In genomic region chr11:78022397-78023396, GRCh38 we compare ENCODE assay signal across 9 cellular contexts. TPM values are rescaled to one million over a fixed set of nuclear protein-coding genes. Genes with fewer than 3 reads are reported as not detected.
DNase-seq lines count a peak whose midpoint lies in the region; ATAC-seq, FAIRE-seq and TF ChIP-seq lines count a peak whose summit lies in the region.
"Had no signal": no experiment of that assay in that cellular context is flagged by ENCODE, and none has a peak within 500 bp of the region (broad histone marks: within the 10 kb centered on the region; RNA-seq: fewer than 3 reads in every experiment).

KCTD14 (minus strand) TSS chr11:78023276; CDS start chr11:78023249, 27 bp downstream.

- peaks cover 7% of the 10 kb centered on the region; the same call in 1 of the 2 replicates for H3K4me1 ChIP-seq in GM23338 (ENCODE audit: insufficient read depth)

- H3K4me3 ChIP-seq in GM23338 (peak within 1 kb of the TSS; percentile 71), retinal pigment epithelial cell (ENCODE audit: low read length) (peak within 1 kb of the TSS; percentile 54)

- H3K36me3 Mint-ChIP-seq in GM23338 (ENCODE audit: low read depth), result no peaks in the 10 kb centered on the region
- H3K36me3 Mint-ChIP-seq in natural killer cell, result no peaks in the 10 kb centered on the region

- CTCF ChIA-PET in RWPE1 (lab: Yijun Ruan, JAX), result no interaction called here

- ATAC-seq in GM23338 (peak; percentile 92), natural killer cell (no peak)

- H2AFZ ChIP-seq in GM23338, result peak within 1 kb of the TSS; percentile 93

- no peaks in the 10 kb centered on the region for H3K27me3 ChIP-seq in GM23338 (ENCODE audit: insufficient read depth)

- H3K79me2 ChIP-seq in GM23338 (replicated peaks; ENCODE audit: insufficient read depth), result no peaks in the 10 kb centered on the region; the same call in 1 of the 2 replicates

- FAIRE-seq in GM12892 (lab: Jason Lieb, UNC), result no peak
- FAIRE-seq: endometrium had no signal

- POLR2A ChIA-PET in RWPE1 (lab: Yijun Ruan, JAX; ENCODE audit: low non-redundant PET), result no interaction called here

- TF ChIP-seq POLR2A in GM12892 (IDR thresholded peaks at IDR 0.05; ENCODE audit: low read depth, low read length), result no peak

- no peaks in the 10 kb centered on the region for H4K20me1 ChIP-seq in GM23338 (replicated peaks; ENCODE audit: insufficient read depth)

- H3F3A ChIP-seq in GM23338 (replicated peaks; ENCODE audit: low read depth), result peaks cover 9% of the 10 kb centered on the region

- H3K4me3 Mint-ChIP-seq in GM23338, result peak within 1 kb of the TSS; percentile 85
- no peak within 1 kb of the TSS for H3K4me3 Mint-ChIP-seq in natural killer cell

- peaks cover 3% of the 10 kb centered on the region for H3K9me3 Mint-ChIP-seq in GM23338
- no peaks in the 10 kb centered on the region for H3K9me3 Mint-ChIP-seq in natural killer cell

- H3K27ac Mint-ChIP-seq in GM23338 (peak within 1 kb of the TSS; percentile 61), natural killer cell (no peak within 1 kb of the TSS)

- H3K4me1 Mint-ChIP-seq in GM23338, result peaks cover 19% of the 10 kb centered on the region
- H3K4me1 Mint-ChIP-seq in natural killer cell, result peaks cover 7 to 9% of the 10 kb centered on the region in 2 donors

- H3K27ac ChIP-seq in GM23338 (ENCODE audit: low read depth) (peak within 1 kb of the TSS; percentile 84; the same call in 1 of the 2 replicates), RWPE1 (peak within 1 kb of the TSS; percentile 57)

- no peaks in the 10 kb centered on the region for H3K36me3 ChIP-seq in GM23338 (ENCODE audit: insufficient read depth)

- H3K4me2 ChIP-seq in GM23338, result peak within 1 kb of the TSS; percentile 88

- intact Hi-C loops in natural killer cell (cut with micrococcal nuclease), result loop anchor here (5.0 kb wide), 1 partner anchor 375 kb away; no protein-coding TSS in a partner anchor

- H3K27me3 Mint-ChIP-seq in GM23338 (ENCODE audit: insufficient read depth, low read depth, poor library complexity) (no peaks in the 10 kb centered on the region), natural killer cell (ENCODE audit: low read depth in 2 of 2) (peaks cover 22 to 23% of the 10 kb centered on the region in 2 donors)

- DNase-seq in GM23338 (ENCODE audit: low spot score), result peak; percentile 79
- no peak for DNase-seq in RWPE1 (ENCODE audit: low spot score)
- DNase-seq in glomerular visceral epithelial cell (ENCODE audit: extremely low spot score), result peak; percentile 76
- no peak for DNase-seq in retinal pigment epithelial cell (ENCODE audit: low read depth)
- DNase-seq in GM12892 (ENCODE audit: insufficient read length), result no peak
- DNase-seq in stimulated activated CD4-positive, alpha-beta T cell treated with anti-CD3 and anti-CD28 coated beads, Interleukin-4, amount 100 ng/mL, for 24 hours, result no peak
- no peak for DNase-seq in natural killer cell
- DNase-seq in pons (ENCODE audit: low spot score), result no peak

- H3K9me2 ChIP-seq in GM23338 (ENCODE audit: insufficient read depth), result no peaks in the 10 kb centered on the region

- no peak for TF ChIP-seq CTCF in GM23338 (conservative IDR thresholded peaks at IDR 0.05; ENCODE audit: low read depth in 2 of 2)
- TF ChIP-seq CTCF in RWPE1 (conservative IDR thresholded peaks at IDR 0.05; ENCODE audit: low read depth), result no peak
- TF ChIP-seq CTCF in retinal pigment epithelial cell (conservative IDR thresholded peaks at IDR 0.05; ENCODE audit: low read depth, low read length), result no peak
- TF ChIP-seq CTCF in natural killer cell (IDR thresholded peaks at IDR 0.05), result no peak

TF ChIP-seq in GM23338, 12 proteins besides CTCF, POLR2A, EP300 and RAD21:
- peak; percentile 50; the same call in 1 of the 2 replicates for TF ChIP-seq ETS1 (IDR thresholded peaks at IDR 0.05)
- no peak for TF ChIP-seq NANOG (IDR thresholded peaks at IDR 0.05; ENCODE audit: borderline replicate concordance)
- peak; percentile 82 for TF ChIP-seq POLR2AphosphoS5 (IDR thresholded peaks at IDR 0.05; ENCODE audit: low read depth)
- no peak for TF ChIP-seq ZNF331 (CRISPR knock-in tag; IDR thresholded peaks at IDR 0.05; ENCODE audit: low read depth)
- no peak for TF ChIP-seq EZH2 (IDR thresholded peaks at IDR 0.05; ENCODE audit: low read depth, unreplicated experiment)
- peak; percentile 45 for TF ChIP-seq CREB1 (CRISPR knock-in tag; IDR thresholded peaks at IDR 0.05; ENCODE audit: low read depth)
- TF ChIP-seq EZH2phosphoT487 (IDR thresholded peaks at IDR 0.05; ENCODE audit: unreplicated experiment), result no peak
- peak; percentile 43 for TF ChIP-seq REST (IDR thresholded peaks at IDR 0.05; ENCODE audit: unreplicated experiment)
TF ChIP-seq in GM23338: peak in this region for 4.

RNA-seq across cellular contexts. Expression of gene KCTD14, which starts in this region (rescaled TPM):
- total RNA-seq in GM23338 (2014; rRNA removed; shearing (Covaris generic)), result 14.2 and 19.1 TPM in 2 replicates
- polyA plus RNA-seq in GM23338 (2016; fragmentation: Nextera tagmentation; extraction: Ambion mirVana), result 5.9 and 8.4 TPM in 2 replicates
- 0.19 TPM for polyA plus RNA-seq in GM12892 (2012; ENCODE audit: missing spikeins)
- total RNA-seq in natural killer cell, result under 1 TPM in 2 of 3 donors, not detected in 1; 0.28 to 0.32 TPM

Comparison
In these comparisons a context has a peak if more than half of its experiments do, and no peak if none do; other contexts are left out.
1. RNA of gene KCTD14 (total RNA-seq): 14.2 to 19.1 TPM in GM23338; 0.28 to 0.32 TPM in natural killer cell; every median in the first group is over 10 times any median in the second.
2. DNase-seq: peak in GM23338 (single experiment) and glomerular visceral epithelial cell (single experiment); none in RWPE1 (single experiment), retinal pigment epithelial cell (single experiment), GM12892 (single experiment), stimulated activated CD4-positive, alpha-beta T cell treated with anti-CD3 and anti-CD28 coated beads, Interleukin-4, amount 100 ng/mL, for 24 hours (single experiment), natural killer cell (single experiment) and pons (single experiment).